In the genomic region with DNA sequence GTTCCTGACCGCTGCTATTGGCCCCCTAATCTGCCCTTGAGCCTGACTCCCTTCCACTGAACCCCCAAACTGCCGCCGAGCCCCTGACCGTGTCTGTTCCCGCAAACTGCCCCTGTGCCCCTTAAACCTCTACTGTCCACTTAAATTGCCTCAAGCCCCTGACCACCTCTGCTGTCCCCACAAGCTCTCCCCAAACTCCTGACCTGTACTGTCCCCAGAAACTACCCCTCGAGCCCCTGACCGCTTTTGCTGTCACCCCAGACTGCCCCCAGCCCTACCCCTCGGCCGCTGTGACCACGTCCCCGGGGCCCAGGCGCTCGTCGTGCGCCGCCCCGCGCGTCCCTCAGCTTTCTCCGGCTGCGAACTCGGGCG, we compare ENCODE assay signal across 8 cellular contexts. TPM values are rescaled to one million over a fixed set of nuclear protein-coding genes. Genes with fewer than 3 reads are reported as not detected.
DNase-seq lines count a peak whose midpoint lies in the region; ATAC-seq and TF ChIP-seq lines count a peak whose summit lies in the region.

No MANE protein-coding gene starts in this region.

- H3K27me3 ChIP-seq in SJSA1 (replicated peaks): no peaks in the 10 kb centered on the region

- H3K36me3 ChIP-seq in SJSA1: peaks cover 10% of the 10 kb centered on the region; the same call in 1 of the 2 replicates

- H3K4me3 ChIP-seq in SJSA1 (peak overlapping the region; percentile 74), fibroblast of pulmonary artery (replicated peaks; ENCODE audit: low read depth, low read length) (peak overlapping the region; percentile 83), retinal pigment epithelial cell (ENCODE audit: low read length) (peak overlapping the region; percentile 78)

- no peak for TF ChIP-seq CTCF in fibroblast of pulmonary artery (IDR thresholded peaks at IDR 0.05; ENCODE audit: low read length, missing control alignments)
- no peak for TF ChIP-seq CTCF in retinal pigment epithelial cell (conservative IDR thresholded peaks at IDR 0.05; ENCODE audit: low read depth, low read length)

- ATAC-seq in GM18499 (IDR thresholded peaks at IDR 0.05; ENCODE audit: insufficient read depth, unreplicated experiment) (peak; percentile 7), GM18520 (IDR thresholded peaks at IDR 0.05; ENCODE audit: unreplicated experiment) (no peak)

- peaks cover 2% of the 10 kb centered on the region for H3K4me1 ChIP-seq in SJSA1 (replicated peaks)

- H3K27ac ChIP-seq in SJSA1: peak overlapping the region; percentile 8; the same call in 1 of the 2 replicates

- intact Hi-C loops in posterior cingulate gyrus (cut with DNase I): loop anchor here (5.0 kb wide), 1 partner anchor 42 kb away; a partner anchor contains a TSS

- DNase-seq in SJSA1 (ENCODE audit: low read depth in 1 of 2, low spot score in 2 of 2): no peak
- no peak for DNase-seq in fibroblast of pulmonary artery (ENCODE audit: low read depth)
- no peak for DNase-seq in retinal pigment epithelial cell (ENCODE audit: low read depth)
- DNase-seq in NK-92 (lab: John Stamatoyannopoulos, UW; ENCODE audit: unreplicated experiment): no peak
- DNase-seq in posterior cingulate gyrus: no peak
- DNase-seq in HUDEP-2 (lab: John Stamatoyannopoulos, UW; ENCODE audit: unreplicated experiment in 76 of 76): no peak

- no peaks in the 10 kb centered on the region for H3K9me3 ChIP-seq in SJSA1 (replicated peaks)

RNA-seq across cellular contexts. Expression of a gene that starts 0.4 kb away (rescaled TPM):
- total RNA-seq in SJSA1 (2014; rRNA removed; shearing (Covaris generic)): 4.5 and 5.6 TPM in 2 replicates

RNA-seq across cellular contexts. Expression of a gene that starts 33.0 kb away (rescaled TPM):
- total RNA-seq in SJSA1 (2014; rRNA removed; shearing (Covaris generic)): 2.0 and 7.2 TPM in 2 replicates

RNA-seq across cellular contexts. Expression of a gene that starts 43.7 kb away (rescaled TPM):
- total RNA-seq in SJSA1 (2014; rRNA removed; shearing (Covaris generic)): 3.3 and 4.3 TPM in 2 replicates
